ENCODE assay signal across 1 cellular context in the genomic region with DNA sequence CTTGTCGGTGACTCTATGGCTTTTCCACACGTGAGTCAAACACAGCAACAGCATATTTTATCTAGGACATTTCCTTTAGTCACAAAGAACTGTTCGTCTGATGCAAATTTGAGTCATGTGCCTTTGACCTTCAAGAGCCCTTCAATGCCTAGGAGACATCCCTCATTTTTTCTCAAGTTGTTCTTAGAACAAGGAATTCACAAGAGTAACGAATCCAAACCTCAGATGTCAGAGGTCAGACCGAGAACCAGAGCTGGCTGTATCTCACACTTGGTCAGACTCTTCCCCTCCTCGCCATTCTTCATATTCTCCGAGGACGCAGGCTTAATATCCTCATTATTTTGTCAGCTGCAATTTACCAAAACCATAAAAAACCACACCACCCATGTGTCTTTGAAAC.
TF ChIP-seq lines count a peak whose summit lies in the region.

No MANE protein-coding gene starts in this region.

TF ChIP-seq in H1, 55 proteins besides CTCF, POLR2A, EP300 and RAD21 (continued from another document):
- TF ChIP-seq NANOG (IDR thresholded peaks at IDR 0.05; ENCODE audit: insufficient read depth, low read depth, low read length, poor library complexity, severe bottlenecking) (no peak), RFX5 (IDR thresholded peaks at IDR 0.05; ENCODE audit: borderline replicate concordance, low read depth, low read length) (no peak)
